Comparison of ENCODE assay signal across 7 cellular contexts in genomic region chr2:204362603-204363002, GRCh38.
"Had no signal": no experiment of that assay in that cellular context is flagged by ENCODE, and none has a peak within 500 bp of the region (broad histone marks: within the 10 kb centered on the region; RNA-seq: fewer than 3 reads in every experiment).

No MANE protein-coding gene starts in this region.

- H3K27ac ChIP-seq: KMS-11 had no signal

- H3K9ac ChIP-seq: KMS-11 had no signal

- H3K4me1 ChIP-seq: HAP-1 had no signal

- DNase-seq: GOT3, H7, HFFc6, KBM-7 had no signal

- H3K4me2 ChIP-seq: KMS-11 had no signal

- H3K36me3 ChIP-seq: HAP-1 had no signal

- ATAC-seq: HCT116 had no signal

- H3K4me3 ChIP-seq: HAP-1 had no signal

- H3K9me3 ChIP-seq: HAP-1 had no signal
